ENCODE assay signal across 15 cellular contexts in the genomic region with DNA sequence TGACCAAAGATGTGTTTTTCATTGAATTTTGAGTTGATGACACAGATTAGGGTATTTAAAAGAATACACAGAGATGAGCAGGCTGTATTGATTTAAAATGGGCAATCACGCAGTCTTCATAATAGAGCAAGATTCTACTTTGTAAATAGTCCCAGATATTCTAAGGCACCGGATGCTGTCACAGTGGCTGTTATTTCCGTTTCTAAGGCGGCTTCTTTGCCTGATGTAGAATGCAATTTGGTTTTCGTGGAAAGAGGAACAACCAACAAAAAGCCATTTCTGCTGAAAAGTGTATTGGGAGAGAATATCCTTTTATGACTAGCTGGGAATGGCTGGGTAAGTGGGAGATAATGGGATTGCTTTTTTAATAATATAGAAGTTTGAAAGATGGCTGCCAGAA. TPM values are rescaled to one million over a fixed set of nuclear protein-coding genes. Genes with fewer than 3 reads are reported as not detected.
DNase-seq lines count a peak whose midpoint lies in the region; ATAC-seq and TF ChIP-seq lines count a peak whose summit lies in the region.
"Had no signal": no experiment of that assay in that cellular context is flagged by ENCODE, and none has a peak within 500 bp of the region (broad histone marks: within the 10 kb centered on the region; RNA-seq: fewer than 3 reads in every experiment).

No MANE protein-coding gene starts in this region.

- peak overlapping the region; percentile 30 for H3K4me3 Mint-ChIP-seq in activated CD4-positive, alpha-beta T cell treated with anti-CD3 and anti-CD28 coated beads for 36 hours
- peak overlapping the region; percentile 32 for H3K4me3 Mint-ChIP-seq in activated T-helper 2 cell treated with anti-CD3 and anti-CD28 coated beads, Interferon-gamma antibody, Interleukin-2, Interleukin-4, amounts not matched to agents 10 μg/mL and 5 μg/mL and 100 μg/mL, durations not matched to agents 14 hours and 24 hours and 36 hours (ENCODE audit: low read depth)
- H3K4me3 Mint-ChIP-seq in natural killer cell: peak overlapping the region; percentile 32
- H3K4me3 Mint-ChIP-seq: activated CD8-positive, alpha-beta memory T cell treated with anti-CD3 and anti-CD28 coated beads, Interleukin-2, amount 10 ng/mL, durations not matched to agents 7 days and 5 days had no signal

- H3K4me1 Mint-ChIP-seq in activated CD4-positive, alpha-beta T cell treated with anti-CD3 and anti-CD28 coated beads for 36 hours: peaks cover 24% of the 10 kb centered on the region
- H3K4me1 Mint-ChIP-seq in activated T-helper 2 cell treated with anti-CD3 and anti-CD28 coated beads, Interferon-gamma antibody, Interleukin-2, Interleukin-4, amounts not matched to agents 10 μg/mL and 5 μg/mL and 100 μg/mL, durations not matched to agents 14 hours and 24 hours and 36 hours (ENCODE audit: low read depth): peaks cover 38% of the 10 kb centered on the region
- H3K4me1 Mint-ChIP-seq in natural killer cell: peaks cover 30% of the 10 kb centered on the region in 2 donors

- no peak for ATAC-seq in activated CD4-positive, alpha-beta T cell treated with anti-CD3 and anti-CD28 coated beads for 36 hours
- no peak for ATAC-seq in natural killer cell
- ATAC-seq: activated CD8-positive, alpha-beta memory T cell treated with anti-CD3 and anti-CD28 coated beads, Interleukin-2, amount 10 ng/mL, durations not matched to agents 7 days and 5 days had no signal

- H3K36me3 Mint-ChIP-seq in activated CD4-positive, alpha-beta T cell treated with anti-CD3 and anti-CD28 coated beads for 36 hours (ENCODE audit: low read depth): no peaks in the 10 kb centered on the region
- peaks cover 56% of the 10 kb centered on the region for H3K36me3 Mint-ChIP-seq in activated T-helper 2 cell treated with anti-CD3 and anti-CD28 coated beads, Interferon-gamma antibody, Interleukin-2, Interleukin-4, amounts not matched to agents 10 μg/mL and 5 μg/mL and 100 μg/mL, durations not matched to agents 14 hours and 24 hours and 36 hours (ENCODE audit: low read depth)
- no peaks in the 10 kb centered on the region for H3K36me3 Mint-ChIP-seq in natural killer cell
- H3K36me3 Mint-ChIP-seq: activated CD8-positive, alpha-beta memory T cell treated with anti-CD3 and anti-CD28 coated beads, Interleukin-2, amount 10 ng/mL, durations not matched to agents 7 days and 5 days had no signal

- H3K27ac ChIP-seq in HL-60 (replicated peaks): peak overlapping the region; percentile 60
- H3K27ac ChIP-seq: parathyroid adenoma, thyroid gland had no signal

- DNase-seq in activated CD4-positive, alpha-beta T cell treated with anti-CD3 and anti-CD28 coated beads for 36 hours: no peak
- no peak for DNase-seq in activated CD4-positive, alpha-beta T cell treated with anti-CD3 and anti-CD28 coated beads, Interleukin-2, amount 50 U/mL, for 48 hours
- DNase-seq in HL-60 (ENCODE audit: low read depth in 1 of 2, low spot score in 1 of 2): peak in 1 of 2 experiments; percentile 55
- DNase-seq in activated T-helper 2 cell treated with anti-CD3 and anti-CD28 coated beads, Interferon-gamma antibody, Interleukin-2, Interleukin-4, amounts not matched to agents 10 μg/mL and 5 μg/mL and 100 μg/mL, durations not matched to agents 14 hours and 24 hours and 36 hours (ENCODE audit: low spot score): no peak
- no peak for DNase-seq in natural killer cell
- no peak for DNase-seq in KG1 (lab: John Stamatoyannopoulos, UW)
- no peak for DNase-seq in middle frontal gyrus (ENCODE audit: extremely low spot score, low spot score)
- no peak for DNase-seq in activated CD4-positive, CD25-positive, alpha-beta regulatory T cell (lab: John Stamatoyannopoulos, UW)
- DNase-seq: activated CD8-positive, alpha-beta memory T cell treated with anti-CD3 and anti-CD28 coated beads, Interleukin-2, amount 10 ng/mL, durations not matched to agents 7 days and 5 days; mesendoderm; NCI-H1092 treated with DMSO at 0.1 percent for 48 hours; NCI-H345; T-helper 9 cell; thyroid gland had no signal

- POLR2A ChIA-PET in activated CD4-positive, alpha-beta T cell treated with anti-CD3 and anti-CD28 coated beads for 36 hours (lab: Charles Lee): no interaction called here

- CTCF ChIA-PET in activated CD4-positive, alpha-beta T cell treated with anti-CD3 and anti-CD28 coated beads for 36 hours (lab: Charles Lee): interaction anchor here (0.6 to 5.4 kb wide), 10 partner anchors 8 to 415 kb away, joined by 3 to 54 read pairs (median 4); a partner anchor contains a TSS

- TF ChIP-seq CTCF in HL-60 (IDR thresholded peaks at IDR 0.05; ENCODE audit: insufficient read depth, low read length): no peak
- no peak for TF ChIP-seq CTCF in natural killer cell (IDR thresholded peaks at IDR 0.05)

- H3K4me3 ChIP-seq in HL-60 (replicated peaks; ENCODE audit: insufficient read depth, low read length): no peak overlapping the region
- H3K4me3 ChIP-seq: thyroid gland had no signal

- H3K27ac Mint-ChIP-seq in activated CD4-positive, alpha-beta T cell treated with anti-CD3 and anti-CD28 coated beads for 36 hours: peak overlapping the region; percentile 75
- peak overlapping the region; percentile 68 for H3K27ac Mint-ChIP-seq in activated T-helper 2 cell treated with anti-CD3 and anti-CD28 coated beads, Interferon-gamma antibody, Interleukin-2, Interleukin-4, amounts not matched to agents 10 μg/mL and 5 μg/mL and 100 μg/mL, durations not matched to agents 14 hours and 24 hours and 36 hours
- peak overlapping the region in 1 of 2 donors; percentile 40 for H3K27ac Mint-ChIP-seq in natural killer cell
- H3K27ac Mint-ChIP-seq: activated CD8-positive, alpha-beta memory T cell treated with anti-CD3 and anti-CD28 coated beads, Interleukin-2, amount 10 ng/mL, durations not matched to agents 7 days and 5 days had no signal

- H3K9me3 Mint-ChIP-seq in activated CD4-positive, alpha-beta T cell treated with anti-CD3 and anti-CD28 coated beads for 36 hours (ENCODE audit: low read depth): no peaks in the 10 kb centered on the region
- no peaks in the 10 kb centered on the region for H3K9me3 Mint-ChIP-seq in activated T-helper 2 cell treated with anti-CD3 and anti-CD28 coated beads, Interferon-gamma antibody, Interleukin-2, Interleukin-4, amounts not matched to agents 10 μg/mL and 5 μg/mL and 100 μg/mL, durations not matched to agents 14 hours and 24 hours and 36 hours
- no peaks in the 10 kb centered on the region for H3K9me3 Mint-ChIP-seq in natural killer cell

- no peaks in the 10 kb centered on the region for H3K27me3 ChIP-seq in HL-60 (ENCODE audit: insufficient read depth, poor library complexity, severe bottlenecking)
- H3K27me3 ChIP-seq: thyroid gland had no signal

- no peaks in the 10 kb centered on the region for H3K27me3 Mint-ChIP-seq in activated CD4-positive, alpha-beta T cell treated with anti-CD3 and anti-CD28 coated beads for 36 hours
- H3K27me3 Mint-ChIP-seq in activated T-helper 2 cell treated with anti-CD3 and anti-CD28 coated beads, Interferon-gamma antibody, Interleukin-2, Interleukin-4, amounts not matched to agents 10 μg/mL and 5 μg/mL and 100 μg/mL, durations not matched to agents 14 hours and 24 hours and 36 hours (ENCODE audit: low read depth): no peaks in the 10 kb centered on the region
- no peaks in the 10 kb centered on the region for H3K27me3 Mint-ChIP-seq in natural killer cell (ENCODE audit: low read depth in 2 of 2)

- intact Hi-C loops in activated CD4-positive, alpha-beta T cell treated with anti-CD3 and anti-CD28 coated beads for 36 hours (cut with DNase I, micrococcal nuclease): loop anchor here (5.0 kb wide), 2 partner anchors 214 to 309 kb away; a partner anchor contains a TSS
- intact Hi-C loops in activated T-helper 2 cell treated with anti-CD3 and anti-CD28 coated beads, Interferon-gamma antibody, Interleukin-2, Interleukin-4, amounts not matched to agents 10 μg/mL and 5 μg/mL and 100 μg/mL, durations not matched to agents 14 hours and 24 hours and 36 hours (cut with micrococcal nuclease): loop anchor here (5.0 kb wide), 5 partner anchors 54 to 344 kb away; no protein-coding TSS in a partner anchor
- intact Hi-C loops in natural killer cell (cut with micrococcal nuclease): no loop called here

RNA-seq across cellular contexts. Expression of a gene that starts 17.5 kb away (rescaled TPM):
- total RNA-seq in activated CD4-positive, alpha-beta T cell treated with anti-CD3 and anti-CD28 coated beads for 36 hours: not detected
- not detected in 2 replicates for total RNA-seq in activated T-helper 2 cell treated with anti-CD3 and anti-CD28 coated beads, Interferon-gamma antibody, Interleukin-2, Interleukin-4, amounts not matched to agents 10 μg/mL and 5 μg/mL and 100 μg/mL, durations not matched to agents 14 hours and 24 hours and 36 hours
- not detected for total RNA-seq in natural killer cell
- total RNA-seq: activated CD8-positive, alpha-beta memory T cell treated with anti-CD3 and anti-CD28 coated beads, Interleukin-2, amount 10 ng/mL, durations not matched to agents 7 days and 5 days; thyroid gland had no signal

RNA-seq across cellular contexts. Expression of a gene that starts 39.1 kb away (rescaled TPM):
- total RNA-seq in activated CD4-positive, alpha-beta T cell treated with anti-CD3 and anti-CD28 coated beads for 36 hours: 10 to 100 TPM; 23.2 to 24.2 TPM
- total RNA-seq in activated T-helper 2 cell treated with anti-CD3 and anti-CD28 coated beads, Interferon-gamma antibody, Interleukin-2, Interleukin-4, amounts not matched to agents 10 μg/mL and 5 μg/mL and 100 μg/mL, durations not matched to agents 14 hours and 24 hours and 36 hours: 46.8 and 56.7 TPM in 2 replicates
- 10 to 100 TPM; 11.5 to 19.4 (median 18.9) TPM for total RNA-seq in natural killer cell
